1 cellular context compared by ENCODE assay signal in the genomic region with DNA sequence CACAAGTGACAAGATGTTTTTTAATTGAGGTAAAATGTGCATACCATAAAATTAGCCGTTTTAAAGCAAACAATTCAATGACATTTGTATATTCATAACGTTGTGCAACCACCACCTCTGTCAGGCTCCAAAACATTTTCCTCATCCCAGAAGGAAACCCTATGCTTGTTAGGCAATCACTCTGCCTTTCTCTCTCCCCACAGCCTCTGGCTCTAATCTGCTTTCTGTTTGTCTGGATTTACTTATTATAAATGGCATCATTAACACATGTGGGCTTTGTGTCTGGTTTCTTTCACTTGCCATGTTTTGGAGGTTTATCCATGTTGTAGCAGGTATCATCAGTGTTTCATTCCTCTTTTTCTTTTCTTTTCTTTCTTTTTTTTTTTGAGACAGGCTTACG.
TF ChIP-seq lines count a peak whose summit lies in the region.

No MANE protein-coding gene starts in this region.

TF ChIP-seq in HepG2, 621 proteins besides CTCF, POLR2A, EP300 and RAD21:
- TF ChIP-seq, protein P1, sequence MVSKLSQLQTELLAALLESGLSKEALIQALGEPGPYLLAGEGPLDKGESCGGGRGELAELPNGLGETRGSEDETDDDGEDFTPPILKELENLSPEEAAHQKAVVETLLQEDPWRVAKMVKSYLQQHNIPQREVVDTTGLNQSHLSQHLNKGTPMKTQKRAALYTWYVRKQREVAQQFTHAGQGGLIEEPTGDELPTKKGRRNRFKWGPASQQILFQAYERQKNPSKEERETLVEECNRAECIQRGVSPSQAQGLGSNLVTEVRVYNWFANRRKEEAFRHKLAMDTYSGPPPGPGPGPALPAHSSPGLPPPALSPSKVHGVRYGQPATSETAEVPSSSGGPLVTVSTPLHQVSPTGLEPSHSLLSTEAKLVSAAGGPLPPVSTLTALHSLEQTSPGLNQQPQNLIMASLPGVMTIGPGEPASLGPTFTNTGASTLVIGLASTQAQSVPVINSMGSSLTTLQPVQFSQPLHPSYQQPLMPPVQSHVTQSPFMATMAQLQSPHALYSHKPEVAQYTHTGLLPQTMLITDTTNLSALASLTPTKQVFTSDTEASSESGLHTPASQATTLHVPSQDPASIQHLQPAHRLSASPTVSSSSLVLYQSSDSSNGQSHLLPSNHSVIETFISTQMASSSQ (IDR thresholded peaks at IDR 0.05; ENCODE audit: low read depth), result no peak
- TF ChIP-seq, protein P1 (CRISPR knock-in tag; IDR thresholded peaks at IDR 0.05; ENCODE audit: borderline replicate concordance), result no peak
- TF ChIP-seq NR2C2 (CRISPR knock-in tag; IDR thresholded peaks at IDR 0.05; ENCODE audit: borderline replicate concordance), result no peak
- TF ChIP-seq CEBPB (IDR thresholded peaks at IDR 0.05; ENCODE audit: borderline replicate concordance, low read depth, low read length), result peak; percentile 37; the same call in 1 of the 2 replicates
- no peak for TF ChIP-seq U2AF2 (IDR thresholded peaks at IDR 0.05; ENCODE audit: low read depth, low read length)
- TF ChIP-seq ZNF761 (CRISPR knock-in tag; conservative IDR thresholded peaks at IDR 0.05), result no peak
- TF ChIP-seq MEF2D (CRISPR knock-in tag; IDR thresholded peaks at IDR 0.05), result no peak
- TF ChIP-seq RBM39 (IDR thresholded peaks at IDR 0.05; ENCODE audit: low read depth, low read length, poor library complexity, severe bottlenecking), result no peak
- no peak for TF ChIP-seq PRMT3 (CRISPR knock-in tag; IDR thresholded peaks at IDR 0.05; ENCODE audit: borderline replicate concordance, low read depth)
